11 cellular contexts compared by ENCODE assay signal in genomic region chr12:52202361-52203078, GRCh38. TPM values are rescaled to one million over a fixed set of nuclear protein-coding genes. Genes with fewer than 3 reads are reported as not detected.
A peak's percentile ranks its signal among the peaks of the same experiment; 100 is the strongest.
DNase-seq lines count a peak whose midpoint lies in the region; ATAC-seq, FAIRE-seq and TF ChIP-seq lines count a peak whose summit lies in the region.
"Had no signal": no experiment of that assay in that cellular context is flagged by ENCODE, and none has a peak within 500 bp of the region (broad histone marks: within the 10 kb centered on the region; RNA-seq: fewer than 3 reads in every experiment).

No MANE protein-coding gene starts in this region.

- H3K4me2 ChIP-seq in astrocyte (ENCODE audit: low read length): peak overlapping the region; percentile 65

- POLR2A ChIA-PET in Caco-2 (lab: Charles Lee): no interaction called here

- H3K27ac Mint-ChIP-seq in Caco-2 (ENCODE audit: unreplicated experiment): peak overlapping the region; percentile 20
- H3K27ac Mint-ChIP-seq in astrocyte (ENCODE audit: unreplicated experiment): peak overlapping the region; percentile 69
- H3K27ac Mint-ChIP-seq: memory B cell had no signal

- no peaks in the 10 kb centered on the region for H3K9me3 Mint-ChIP-seq in Caco-2 (ENCODE audit: unreplicated experiment)
- peaks cover 2% of the 10 kb centered on the region for H3K9me3 Mint-ChIP-seq in astrocyte (ENCODE audit: unreplicated experiment)
- H3K9me3 Mint-ChIP-seq: memory B cell had no signal

- H3K36me3 ChIP-seq in Caco-2 (ENCODE audit: control insufficient read depth, insufficient read depth, low read length): no peaks in the 10 kb centered on the region
- no peaks in the 10 kb centered on the region for H3K36me3 ChIP-seq in HUES6 (ENCODE audit: control insufficient read depth, insufficient read depth, low read length)
- no peaks in the 10 kb centered on the region for H3K36me3 ChIP-seq in astrocyte (ENCODE audit: insufficient read depth, low read length)
- H3K36me3 ChIP-seq in tibial nerve: no peaks in the 10 kb centered on the region

- TF ChIP-seq EP300 in tibial nerve (IDR thresholded peaks at IDR 0.05): no peak

- WGBS in tibial nerve, 2 donors: 29 to 30% methylated on average over 11 to 18 of the region's 18 CpGs

- intact Hi-C loops in Caco-2 (cut with micrococcal nuclease; ENCODE audit: unreplicated experiment): no loop called here

- H3K36me3 Mint-ChIP-seq in Caco-2 (ENCODE audit: insufficient read depth, unreplicated experiment): no peaks in the 10 kb centered on the region
- H3K36me3 Mint-ChIP-seq in astrocyte (ENCODE audit: low read depth, unreplicated experiment): peaks cover 1% of the 10 kb centered on the region
- H3K36me3 Mint-ChIP-seq: memory B cell had no signal

- TF ChIP-seq CTCF in Caco-2 (IDR thresholded peaks at IDR 0.05; ENCODE audit: insufficient read depth in 1 of 2, low read depth in 1 of 2, low read length in 1 of 2, severe bottlenecking in 1 of 2, unreplicated experiment in 1 of 2) (no peak), astrocyte (IDR thresholded peaks at IDR 0.05; ENCODE audit: insufficient read depth, low read depth, low read length) (no peak), omental fat pad (IDR thresholded peaks at IDR 0.05) (no peak), tibial nerve (IDR thresholded peaks at IDR 0.05) (no peak)

- H3K27me3 Mint-ChIP-seq in Caco-2 (ENCODE audit: insufficient read depth, unreplicated experiment) (no peaks in the 10 kb centered on the region), astrocyte (ENCODE audit: low read depth, unreplicated experiment) (peaks cover 19% of the 10 kb centered on the region)

- H3K9me3 ChIP-seq in Caco-2 (no peaks in the 10 kb centered on the region), HUES6 (ENCODE audit: control insufficient read depth, insufficient read depth, low read depth, low read length) (no peaks in the 10 kb centered on the region), astrocyte (ENCODE audit: insufficient read depth, low read depth, low read length) (no peaks in the 10 kb centered on the region), tibial nerve (no peaks in the 10 kb centered on the region)

- no peaks in the 10 kb centered on the region for H4K20me1 ChIP-seq in astrocyte (ENCODE audit: insufficient read depth, low read length)

- peak overlapping the region; percentile 71 for H2AFZ ChIP-seq in astrocyte (ENCODE audit: low read depth, low read length)

- H3K4me3 Mint-ChIP-seq in Caco-2 (ENCODE audit: unreplicated experiment) (no peak overlapping the region), astrocyte (ENCODE audit: unreplicated experiment) (no peak overlapping the region)
- H3K4me3 Mint-ChIP-seq: memory B cell had no signal

- no TSS peak for BruUV-seq in Caco-2 (replicated peaks; lab: Mats Ljungman, UMichigan)

- H3K4me1 ChIP-seq in Caco-2 (peaks cover 7% of the 10 kb centered on the region; the same call in 1 of the 2 replicates), HUES6 (ENCODE audit: control insufficient read depth, insufficient read depth, low read length) (peaks cover 38% of the 10 kb centered on the region), astrocyte (ENCODE audit: insufficient read depth, low read length) (peaks cover 38% of the 10 kb centered on the region), tibial nerve (peaks cover 0 to 30% (median 13%) of the 10 kb centered on the region in 4 donors)

- DNase-seq in Caco-2 (no peak), astrocyte (ENCODE audit: low read depth) (no peak), omental fat pad (ENCODE audit: low spot score) (no peak), NCI-H2196 treated with DMSO at 0.1 percent for 48 hours (lab: John Stamatoyannopoulos, UW; ENCODE audit: unreplicated experiment) (no peak), tibial nerve (ENCODE audit: low spot score in 2 of 2) (no peak)
- DNase-seq: activated CD8-positive, alpha-beta memory T cell treated with anti-CD3 and anti-CD28 coated beads, Interleukin-2, amount 50 U/mL, for 48 hours; effector memory CD4-positive, alpha-beta T cell had no signal

- ATAC-seq in omental fat pad (ENCODE audit: low FRiP score) (peak; percentile 28), GM21737 (IDR thresholded peaks at IDR 0.05; ENCODE audit: unreplicated experiment) (no peak), HG03378 (IDR thresholded peaks at IDR 0.05; ENCODE audit: unreplicated experiment) (no peak)

- no peak overlapping the region for H3K27ac ChIP-seq in HUES6 (ENCODE audit: low read depth, low read length)
- peak overlapping the region; percentile 14 for H3K27ac ChIP-seq in astrocyte (ENCODE audit: low read depth, low read length)
- peak overlapping the region in 1 of 4 donors; percentile 72 for H3K27ac ChIP-seq in tibial nerve

- no peaks in the 10 kb centered on the region for H3K27me3 ChIP-seq in Caco-2 (replicated peaks; ENCODE audit: control insufficient read depth, insufficient read depth, low read length)
- no peaks in the 10 kb centered on the region; the same call in 1 of the 2 replicates for H3K27me3 ChIP-seq in HUES6 (ENCODE audit: control insufficient read depth, insufficient read depth, low read length)
- H3K27me3 ChIP-seq in astrocyte (ENCODE audit: insufficient read depth, low read length): no peaks in the 10 kb centered on the region
- peaks cover 0 to 3% of the 10 kb centered on the region in 2 donors for H3K27me3 ChIP-seq in tibial nerve

- no peak for FAIRE-seq in astrocyte (lab: Jason Lieb, UNC)

- H3K4me1 Mint-ChIP-seq in Caco-2 (ENCODE audit: low read depth, unreplicated experiment): peaks cover 6% of the 10 kb centered on the region
- peaks cover 29% of the 10 kb centered on the region for H3K4me1 Mint-ChIP-seq in astrocyte (ENCODE audit: low read depth, unreplicated experiment)

- H3K4me3 ChIP-seq in Caco-2 (ENCODE audit: low read depth, low read length) (no peak overlapping the region), HUES6 (ENCODE audit: low read depth, low read length) (no peak overlapping the region), astrocyte (ENCODE audit: insufficient read depth, low read depth, low read length) (no peak overlapping the region), tibial nerve (no peak overlapping the region)

- no peak for TF ChIP-seq POLR2A in tibial nerve (IDR thresholded peaks at IDR 0.05)

- H3K9ac ChIP-seq in HUES6 (ENCODE audit: low read length) (peak overlapping the region; percentile 34), astrocyte (ENCODE audit: low read length) (peak overlapping the region; percentile 56)

- no peaks in the 10 kb centered on the region for H3K79me2 ChIP-seq in astrocyte (ENCODE audit: insufficient read depth, low read length)

- CTCF ChIA-PET in Caco-2 (lab: Charles Lee): no interaction called here

RNA-seq across cellular contexts. Expression of gene KRT80, which starts 10.7 kb away (rescaled TPM):
- total RNA-seq in Caco-2 (2022) (0.26 and 0.29 TPM in 2 replicates), astrocyte (2.8 and 3.6 TPM in 2 replicates), omental fat pad (1 to 10 TPM in 1 of 4 donors, under 1 TPM in 2, not detected in 1; 0.37 to 5.5 (median 0.75) TPM), tibial nerve (not detected)

RNA-seq across cellular contexts. Expression of gene KRT7, which starts 30.5 kb away (rescaled TPM):
- total RNA-seq in Caco-2 (2022) (13.9 and 19.9 TPM in 2 replicates), astrocyte (97.6 and 149 TPM in 2 replicates), omental fat pad (100 to 1,000 TPM in 3 of 4 donors, 1 to 10 TPM in 1; 2.5 to 248 (median 111) TPM), tibial nerve (10 to 100 TPM in 1 of 4 donors, 1 to 10 TPM in 3; 2.5 to 33.9 (median 6.3) TPM)
